ENCODE assay signal across 20 cellular contexts in genomic region chr10:26779176-26779860, GRCh38.
DNase-seq lines count a peak whose midpoint lies in the region; ATAC-seq, FAIRE-seq and TF ChIP-seq lines count a peak whose summit lies in the region.
"Had no signal": no experiment of that assay in that cellular context is flagged by ENCODE, and none has a peak within 500 bp of the region (broad histone marks: within the 10 kb centered on the region; RNA-seq: fewer than 3 reads in every experiment).

No MANE protein-coding gene starts in this region.

- FAIRE-seq in GM18507 (lab: Jason Lieb, UNC) = peak; percentile 54
- FAIRE-seq: endometrium, H1 had no signal

- H3K4me3 ChIP-seq in epithelial cell of esophagus (ENCODE audit: low read length) (no peak overlapping the region), trophoblast cell (ENCODE audit: low read depth, low read length) (no peak overlapping the region)
- H3K4me3 ChIP-seq: gastroesophageal sphincter, lower lobe of right lung, MG63, right lobe of liver, tibial artery had no signal

- peaks cover 24% of the 10 kb centered on the region for H3K79me1 ChIP-seq in trophoblast cell (ENCODE audit: low read length)

- peak overlapping the region; percentile 94 for H3K27ac ChIP-seq in trophoblast cell (ENCODE audit: low read depth, low read length)
- H3K27ac ChIP-seq: gastroesophageal sphincter, lower lobe of right lung, right lobe of liver, tibial artery had no signal

- no peak overlapping the region for H3K18ac ChIP-seq in trophoblast cell (ENCODE audit: low read length)

- H2BK12ac ChIP-seq in trophoblast cell (ENCODE audit: low read length) = no peak overlapping the region

- H3K9me3 ChIP-seq in trophoblast cell (ENCODE audit: insufficient read depth, low read depth, low read length) = no peaks in the 10 kb centered on the region
- H3K9me3 ChIP-seq: gastroesophageal sphincter, lower lobe of right lung, MG63, right lobe of liver, tibial artery had no signal

- no peaks in the 10 kb centered on the region for H3K36me3 ChIP-seq in trophoblast cell (ENCODE audit: control insufficient read depth in 1 of 2, insufficient read depth in 2 of 2, low read length in 2 of 2)
- H3K36me3 ChIP-seq: gastroesophageal sphincter, lower lobe of right lung, MG63, right lobe of liver, tibial artery had no signal

- H4K12ac ChIP-seq in trophoblast cell (ENCODE audit: low read depth, low read length) = no peak overlapping the region

- no peaks in the 10 kb centered on the region for H3K27me3 ChIP-seq in trophoblast cell (ENCODE audit: insufficient read depth, low read length)
- H3K27me3 ChIP-seq: gastroesophageal sphincter, MG63, right lobe of liver, tibial artery had no signal

- H2AK5ac ChIP-seq in trophoblast cell (ENCODE audit: low read length) = no peak overlapping the region

- H2AFZ ChIP-seq in trophoblast cell (ENCODE audit: insufficient read depth, low read length, poor library complexity) = no peak overlapping the region

- WGBS in trophoblast cell (ENCODE audit: extremely low coverage, insufficient coverage, insufficient read length) = no CpG with 5 or more reads among the region's 4 CpGs

- H3K14ac ChIP-seq in trophoblast cell (ENCODE audit: low read length) = no peak overlapping the region

- peak overlapping the region; percentile 32 for H2BK5ac ChIP-seq in trophoblast cell (ENCODE audit: low read depth, low read length, poor library complexity)

- H3K4ac ChIP-seq in trophoblast cell (ENCODE audit: low read depth, low read length) = peak overlapping the region; percentile 4

- no peak overlapping the region for H4K8ac ChIP-seq in trophoblast cell (ENCODE audit: low read depth, low read length)

- H2BK120ac ChIP-seq in trophoblast cell (ENCODE audit: insufficient read depth, low read length, poor library complexity) = peak overlapping the region; percentile 16

- DNase-seq in GM18507 (ENCODE audit: extremely low spot score, insufficient read length, low read depth) (no peak), NCI-H2029 treated with DMSO at 0.1 percent for 48 hours (lab: John Stamatoyannopoulos, UW) (peak; percentile 18), epithelial cell of esophagus (ENCODE audit: low read depth) (peak; percentile 57), trophoblast cell (peak; percentile 8 to 65), NCI-H2081 treated with DMSO at 0.1 percent for 48 hours (lab: John Stamatoyannopoulos, UW) (no peak)
- DNase-seq: activated CD4-positive, alpha-beta T cell treated with anti-CD3 and anti-CD28 coated beads for 1 hour; C1 segment of cervical spinal cord; lower lobe of right lung; MG63; NCI-H82; right lobe of liver; RPMI8226; stimulated activated CD4-positive, alpha-beta T cell treated with anti-CD3 and anti-CD28 coated beads, Interleukin-4, amount 100 ng/mL, for 1 hour; tibial artery had no signal

- H3K9ac ChIP-seq in trophoblast cell (ENCODE audit: low read length) = no peak overlapping the region

- H3K23ac ChIP-seq in trophoblast cell (ENCODE audit: low read length) = no peak overlapping the region

- peaks cover 1% of the 10 kb centered on the region for H3K79me2 ChIP-seq in trophoblast cell (ENCODE audit: control insufficient read depth, insufficient read depth, low read length, poor library complexity)

- H4K91ac ChIP-seq in trophoblast cell (ENCODE audit: low read depth, low read length) = no peak overlapping the region

- peaks cover 19 to 31% of the 10 kb centered on the region in 2 experiments for H3K4me1 ChIP-seq in trophoblast cell (ENCODE audit: control insufficient read depth in 1 of 2, insufficient read depth in 2 of 2, low read length in 2 of 2)
- H3K4me1 ChIP-seq: right lobe of liver had no signal

- TF ChIP-seq CTCF in epithelial cell of esophagus (IDR thresholded peaks at IDR 0.05; ENCODE audit: insufficient read depth, low read depth, low read length, missing control alignments) = no peak

- ATAC-seq in HG02870 (IDR thresholded peaks at IDR 0.05; ENCODE audit: unreplicated experiment) (no peak), GM18867 (IDR thresholded peaks at IDR 0.05; ENCODE audit: unreplicated experiment) (no peak), GM18870 (IDR thresholded peaks at IDR 0.05; ENCODE audit: unreplicated experiment) (no peak)
- ATAC-seq: gastroesophageal sphincter had no signal

- H3K4me2 ChIP-seq in trophoblast cell (ENCODE audit: low read length) = no peak overlapping the region

Comparison
In these comparisons a context has a peak if more than half of its experiments do, and no peak if none do; other contexts are left out.
1. DNase-seq: peak in NCI-H2029 treated with DMSO at 0.1 percent for 48 hours (single experiment), epithelial cell of esophagus (single experiment) and trophoblast cell (2 of 2); none in GM18507 (single experiment) and NCI-H2081 treated with DMSO at 0.1 percent for 48 hours (single experiment).